In the genomic region with DNA sequence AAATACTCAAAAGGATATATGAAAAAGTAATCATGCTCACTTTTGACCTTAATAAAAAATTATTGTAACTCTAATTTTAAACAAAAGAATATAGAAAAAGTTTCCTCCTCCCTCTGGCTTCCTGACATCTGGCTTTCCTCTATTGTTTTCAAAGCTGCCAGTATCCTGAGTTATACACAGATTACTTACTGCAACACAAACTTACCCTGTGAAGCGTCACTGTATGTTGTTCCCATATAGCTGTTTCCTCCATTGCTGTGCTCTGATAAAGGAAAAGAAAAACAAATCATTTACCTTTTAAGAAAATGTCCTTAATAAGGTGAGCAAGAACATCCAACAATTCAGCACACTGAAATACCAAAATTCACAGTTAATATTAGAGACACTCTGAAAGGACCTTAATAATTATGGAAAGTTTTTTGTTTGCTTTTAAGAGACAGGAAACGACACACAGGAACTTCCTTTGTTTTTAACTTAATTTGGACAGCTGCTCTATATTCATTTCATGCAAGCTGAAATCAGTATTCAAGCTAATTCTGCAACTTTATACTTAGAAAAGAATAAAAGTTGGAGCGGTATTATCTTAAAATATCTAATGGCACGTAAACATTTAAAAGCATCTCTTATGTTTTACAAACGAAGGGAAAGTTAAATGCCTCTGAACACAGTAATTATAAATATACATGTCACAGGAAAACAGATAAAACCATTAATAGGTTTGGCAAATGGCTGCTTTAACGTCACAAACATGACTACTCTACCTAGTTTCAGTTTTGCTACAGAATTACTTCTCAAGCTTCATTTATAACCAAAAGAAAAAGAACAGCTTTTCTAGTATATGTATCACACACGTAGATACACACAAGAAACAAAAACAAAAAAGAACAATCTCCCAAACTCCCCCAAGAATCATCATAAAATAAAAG, we compare ENCODE assay signal across 19 cellular contexts. TPM values are rescaled to one million over a fixed set of nuclear protein-coding genes. Genes with fewer than 3 reads are reported as not detected.
DNase-seq lines count a peak whose midpoint lies in the region; ATAC-seq, FAIRE-seq and TF ChIP-seq lines count a peak whose summit lies in the region.
"Had no signal": no experiment of that assay in that cellular context is flagged by ENCODE, and none has a peak within 500 bp of the region (broad histone marks: within the 10 kb centered on the region; RNA-seq: fewer than 3 reads in every experiment).

No MANE protein-coding gene starts in this region.

- H3K4me3 ChIP-seq in BLaER1 (no peak overlapping the region), SK-N-SH (ENCODE audit: low read depth in 2 of 2, low read length in 1 of 2) (no peak overlapping the region), osteoblast (ENCODE audit: insufficient read depth, low read length) (no peak overlapping the region)

- TF ChIP-seq EP300 in SK-N-SH (IDR thresholded peaks at IDR 0.05; ENCODE audit: borderline replicate concordance in 1 of 2, low read depth in 1 of 2, low read length in 1 of 2) = no peak

- H2AFZ ChIP-seq in SK-N-SH (ENCODE audit: low read depth) (no peak overlapping the region), osteoblast (ENCODE audit: low read length) (no peak overlapping the region)

- no peak for TF ChIP-seq RAD21 in SK-N-SH (IDR thresholded peaks at IDR 0.05; ENCODE audit: low read length)

- H3K36me3 Mint-ChIP-seq in T-helper 2 cell treated with Interferon-gamma antibody and Interleukin-4, amounts not matched to agents 5 μg/mL and 100 μg/mL, for 36 hours (ENCODE audit: low read depth) = no peaks in the 10 kb centered on the region
- H3K36me3 Mint-ChIP-seq: CD8-positive, alpha-beta T cell; IgD-negative memory B cell; T-cell had no signal

- H3K9me3 Mint-ChIP-seq in T-helper 2 cell treated with Interferon-gamma antibody and Interleukin-4, amounts not matched to agents 5 μg/mL and 100 μg/mL, for 36 hours = no peaks in the 10 kb centered on the region
- H3K9me3 Mint-ChIP-seq: activated T-helper 2 cell treated with anti-CD3 and anti-CD28 coated beads, Interferon-gamma antibody, Interleukin-2, Interleukin-4, amounts not matched to agents 10 μg/mL and 5 μg/mL and 100 μg/mL, durations not matched to agents 14 hours and 24 hours and 36 hours had no signal

- H3K9ac ChIP-seq in BLaER1 (no peak overlapping the region), SK-N-SH (no peak overlapping the region)

- FAIRE-seq in frontal cortex (lab: Jason Lieb, UNC) = peak; percentile 13
- FAIRE-seq: urothelium cell line had no signal

- H3K4me3 Mint-ChIP-seq in T-helper 2 cell treated with Interferon-gamma antibody and Interleukin-4, amounts not matched to agents 5 μg/mL and 100 μg/mL, for 36 hours = no peak overlapping the region
- H3K4me3 Mint-ChIP-seq: CD8-positive, alpha-beta T cell; central memory CD8-positive, alpha-beta T cell; IgD-negative memory B cell; T-cell had no signal

- no peaks in the 10 kb centered on the region for H4K20me1 ChIP-seq in BLaER1
- H4K20me1 ChIP-seq in SK-N-SH (ENCODE audit: insufficient read depth) = peaks cover 34% of the 10 kb centered on the region
- H4K20me1 ChIP-seq in osteoblast (ENCODE audit: insufficient read depth, low read length) = peaks cover 49% of the 10 kb centered on the region

- peaks cover 9% of the 10 kb centered on the region for H3F3A ChIP-seq in SK-N-SH (replicated peaks; ENCODE audit: insufficient read depth)

- no peaks in the 10 kb centered on the region for H3K27me3 ChIP-seq in BLaER1
- H3K27me3 ChIP-seq in SK-N-SH (ENCODE audit: insufficient read depth) = no peaks in the 10 kb centered on the region
- H3K27me3 ChIP-seq in osteoblast (ENCODE audit: insufficient read depth, low read length) = no peaks in the 10 kb centered on the region

- H3K9me2 ChIP-seq in SK-N-SH = no peaks in the 10 kb centered on the region

- peak; percentile 38 for DNase-seq in SK-N-SH
- DNase-seq in frontal cortex (ENCODE audit: low spot score in 2 of 2) = no peak
- DNase-seq in osteoblast (ENCODE audit: insufficient read length, low spot score, missing footprints) = peak; percentile 18
- DNase-seq in NCI-H510A treated with DMSO at 0.1 percent for 48 hours (lab: John Stamatoyannopoulos, UW) = no peak
- DNase-seq in effector CD8-positive, alpha-beta T cell (lab: John Stamatoyannopoulos, UW) = no peak
- DNase-seq in T-helper 2 cell treated with Interferon-gamma antibody and Interleukin-4, amounts not matched to agents 5 μg/mL and 100 μg/mL, for 36 hours (ENCODE audit: low spot score) = no peak
- DNase-seq: activated CD4-positive, CD25-positive, alpha-beta regulatory T cell; CD8-positive, alpha-beta T cell; islet precursor cell; NCI-H2107; NCI-H774; stimulated activated naive CD8-positive, alpha-beta T cell treated with anti-CD3 and anti-CD28 coated beads, Interleukin-15, Interleukin-2, amounts not matched to agents 100 U/mL and 50 U/mL, for 24 hours; T-cell had no signal

- H3K27ac Mint-ChIP-seq in T-helper 2 cell treated with Interferon-gamma antibody and Interleukin-4, amounts not matched to agents 5 μg/mL and 100 μg/mL, for 36 hours = no peak overlapping the region
- H3K27ac Mint-ChIP-seq: activated T-helper 2 cell treated with anti-CD3 and anti-CD28 coated beads, Interferon-gamma antibody, Interleukin-2, Interleukin-4, amounts not matched to agents 10 μg/mL and 5 μg/mL and 100 μg/mL, durations not matched to agents 14 hours and 24 hours and 36 hours; CD8-positive, alpha-beta T cell; IgD-negative memory B cell; T-cell had no signal

- WGBS in SK-N-SH (ENCODE audit: low lambda C conversion rate) = 58% methylated on average over 7 of the region's 7 CpGs

- H3K27ac ChIP-seq in BLaER1 (no peak overlapping the region), SK-N-SH (ENCODE audit: low read depth in 2 of 2, low read length in 1 of 2) (peak overlapping the region; percentile 34 to 77; a peak in 3 of 4 replicates), osteoblast (ENCODE audit: low read depth, low read length) (no peak overlapping the region)

- CTCF ChIA-PET in SK-N-SH (lab: Yijun Ruan, JAX) = no interaction called here

- H3K79me2 ChIP-seq in SK-N-SH (ENCODE audit: insufficient read depth) = peaks cover 92% of the 10 kb centered on the region
- peaks cover 83% of the 10 kb centered on the region for H3K79me2 ChIP-seq in osteoblast (ENCODE audit: insufficient read depth, low read length)

- POLR2A ChIA-PET in SK-N-SH (lab: Yijun Ruan, JAX) = interaction anchor here (0.6 kb wide), 1 partner anchor 18 kb away, joined by 3 read pairs; no protein-coding TSS in a partner anchor

- no peak for TF ChIP-seq CTCF in SK-N-SH (IDR thresholded peaks at IDR 0.05)
- no peak for TF ChIP-seq CTCF in osteoblast (IDR thresholded peaks at IDR 0.05; ENCODE audit: extremely low read depth, low read depth, low read length)

- H3K4me1 ChIP-seq in BLaER1 (peaks cover 11% of the 10 kb centered on the region), SK-N-SH (ENCODE audit: control insufficient read depth in 1 of 2, insufficient read depth in 2 of 2, low read depth in 1 of 2, low read length in 1 of 2) (peaks cover 20 to 23% of the 10 kb centered on the region in 2 experiments; a peak in 3 of 4 replicates), osteoblast (ENCODE audit: insufficient read depth, low read length) (peaks cover 13% of the 10 kb centered on the region)

- no peak for ATAC-seq in HG03139 (IDR thresholded peaks at IDR 0.05; ENCODE audit: unreplicated experiment)
- ATAC-seq: CD8-positive, alpha-beta T cell; stimulated activated naive CD8-positive, alpha-beta T cell treated with anti-CD3 and anti-CD28 coated beads, Interleukin-15, Interleukin-2, amounts not matched to agents 100 U/mL and 50 U/mL, for 24 hours; T-cell had no signal

- H3K4me1 Mint-ChIP-seq in T-helper 2 cell treated with Interferon-gamma antibody and Interleukin-4, amounts not matched to agents 5 μg/mL and 100 μg/mL, for 36 hours (ENCODE audit: low read depth) = no peaks in the 10 kb centered on the region
- H3K4me1 Mint-ChIP-seq: central memory CD8-positive, alpha-beta T cell; IgD-negative memory B cell had no signal

- H3K27me3 Mint-ChIP-seq in T-helper 2 cell treated with Interferon-gamma antibody and Interleukin-4, amounts not matched to agents 5 μg/mL and 100 μg/mL, for 36 hours (ENCODE audit: low read depth) = peaks cover 16% of the 10 kb centered on the region

- H3K36me3 ChIP-seq in BLaER1 (no peaks in the 10 kb centered on the region), SK-N-SH (replicated peaks in 1 of 2; ENCODE audit: control insufficient read depth in 1 of 2, insufficient read depth in 2 of 2, low read length in 1 of 2) (peaks cover 2 to 25% of the 10 kb centered on the region in 2 experiments), osteoblast (ENCODE audit: insufficient read depth, low read length) (peaks cover 16% of the 10 kb centered on the region)

- H3K9me3 ChIP-seq in BLaER1 = no peaks in the 10 kb centered on the region
- H3K9me3 ChIP-seq in SK-N-SH = no peaks in the 10 kb centered on the region
- no peaks in the 10 kb centered on the region for H3K9me3 ChIP-seq in osteoblast (ENCODE audit: low read depth, low read length)

- H3K4me2 ChIP-seq in BLaER1 (peak overlapping the region; percentile 20), SK-N-SH (peak overlapping the region; percentile 63), osteoblast (ENCODE audit: insufficient read depth, low read length) (no peak overlapping the region)

TF ChIP-seq in SK-N-SH, 30 proteins besides CTCF, POLR2A, EP300 and RAD21 (continues in another document):
- TF ChIP-seq, protein P1, sequence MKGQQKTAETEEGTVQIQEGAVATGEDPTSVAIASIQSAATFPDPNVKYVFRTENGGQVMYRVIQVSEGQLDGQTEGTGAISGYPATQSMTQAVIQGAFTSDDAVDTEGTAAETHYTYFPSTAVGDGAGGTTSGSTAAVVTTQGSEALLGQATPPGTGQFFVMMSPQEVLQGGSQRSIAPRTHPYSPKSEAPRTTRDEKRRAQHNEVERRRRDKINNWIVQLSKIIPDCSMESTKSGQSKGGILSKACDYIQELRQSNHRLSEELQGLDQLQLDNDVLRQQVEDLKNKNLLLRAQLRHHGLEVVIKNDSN (IDR thresholded peaks at IDR 0.05; ENCODE audit: borderline replicate concordance, low read depth) = no peak
- TF ChIP-seq SIN3A (IDR thresholded peaks at IDR 0.05; ENCODE audit: borderline replicate concordance, low read depth, low read length) (no peak), ELF1 (IDR thresholded peaks at IDR 0.05) (no peak), GATA2 (CRISPR knock-in tag; IDR thresholded peaks at IDR 0.05) (no peak)
- TF ChIP-seq, protein P2, sequence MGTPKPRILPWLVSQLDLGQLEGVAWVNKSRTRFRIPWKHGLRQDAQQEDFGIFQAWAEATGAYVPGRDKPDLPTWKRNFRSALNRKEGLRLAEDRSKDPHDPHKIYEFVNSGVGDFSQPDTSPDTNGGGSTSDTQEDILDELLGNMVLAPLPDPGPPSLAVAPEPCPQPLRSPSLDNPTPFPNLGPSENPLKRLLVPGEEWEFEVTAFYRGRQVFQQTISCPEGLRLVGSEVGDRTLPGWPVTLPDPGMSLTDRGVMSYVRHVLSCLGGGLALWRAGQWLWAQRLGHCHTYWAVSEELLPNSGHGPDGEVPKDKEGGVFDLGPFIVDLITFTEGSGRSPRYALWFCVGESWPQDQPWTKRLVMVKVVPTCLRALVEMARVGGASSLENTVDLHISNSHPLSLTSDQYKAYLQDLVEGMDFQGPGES (IDR thresholded peaks at IDR 0.05; ENCODE audit: low read depth, low read length) = no peak

RNA-seq across cellular contexts. Expression of a gene that starts 21.6 kb away (rescaled TPM):
- 17.5 and 23.7 TPM in 2 replicates for polyA plus RNA-seq in SK-N-SH (2012; rRNA removed)
- polyA plus RNA-seq in SK-N-SH (2012; cell fraction: cytosol; rRNA removed) = 19.8 and 19.9 TPM in 2 replicates
- 15.4 and 26.0 TPM in 2 replicates for polyA plus RNA-seq in SK-N-SH (2012; cell fraction: nucleus; rRNA removed)
- total RNA-seq in frontal cortex (40.8 TPM), osteoblast (74.3 and 86.9 TPM in 2 replicates)
- total RNA-seq: activated T-helper 2 cell treated with anti-CD3 and anti-CD28 coated beads, Interferon-gamma antibody, Interleukin-2, Interleukin-4, amounts not matched to agents 10 μg/mL and 5 μg/mL and 100 μg/mL, durations not matched to agents 14 hours and 24 hours and 36 hours; CD8-positive, alpha-beta T cell had no signal
- polyA plus RNA-seq: IgD-negative memory B cell had no signal

Comparison
In these comparisons a context has a peak if more than half of its experiments do, and no peak if none do; other contexts are left out.
1. H3K27ac ChIP-seq: peak in SK-N-SH (2 of 2); none in BLaER1 (single experiment) and osteoblast (single experiment).
2. DNase-seq: peak in SK-N-SH (single experiment) and osteoblast (single experiment); none in frontal cortex (0 of 2), NCI-H510A treated with DMSO at 0.1 percent for 48 hours (single experiment), effector CD8-positive, alpha-beta T cell (single experiment) and T-helper 2 cell treated with Interferon-gamma antibody and Interleukin-4, amounts not matched to agents 5 μg/mL and 100 μg/mL, for 36 hours (single experiment).